In the genomic region with DNA sequence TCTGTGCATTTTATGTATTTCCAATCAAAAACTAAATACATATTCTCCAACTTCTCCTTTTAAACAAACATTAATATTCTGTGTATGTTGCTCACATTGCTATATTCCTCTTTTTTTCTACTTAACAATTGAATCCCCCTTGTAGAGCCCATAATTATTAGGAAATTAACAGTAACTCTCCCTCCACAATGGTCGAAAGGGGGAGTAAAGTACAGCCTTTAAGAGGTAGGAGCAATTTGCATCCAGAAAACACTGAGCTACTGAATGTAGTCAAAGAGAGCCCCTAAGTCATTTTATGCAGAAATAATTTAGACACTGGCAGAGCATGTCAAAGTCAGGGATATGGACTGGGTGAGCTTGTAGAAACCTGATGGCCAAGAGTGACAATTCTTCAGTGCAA, we compare ENCODE assay signal across 15 cellular contexts. TPM values are rescaled to one million over a fixed set of nuclear protein-coding genes. Genes with fewer than 3 reads are reported as not detected.
DNase-seq lines count a peak whose midpoint lies in the region; TF ChIP-seq lines count a peak whose summit lies in the region.
"Had no signal": no experiment of that assay in that cellular context is flagged by ENCODE, and none has a peak within 500 bp of the region (broad histone marks: within the 10 kb centered on the region; RNA-seq: fewer than 3 reads in every experiment).

No MANE protein-coding gene starts in this region.

- no peak overlapping the region for H3K4me3 Mint-ChIP-seq in Caco-2 (ENCODE audit: unreplicated experiment)
- H3K4me3 Mint-ChIP-seq: activated naive CD8-positive, alpha-beta T cell; CD8-positive, alpha-beta T cell had no signal

- peaks cover 6% of the 10 kb centered on the region for H3K36me3 Mint-ChIP-seq in Caco-2 (ENCODE audit: insufficient read depth, unreplicated experiment)
- H3K36me3 Mint-ChIP-seq: activated naive CD8-positive, alpha-beta T cell; CD8-positive, alpha-beta T cell had no signal

- no peaks in the 10 kb centered on the region for H3K9me3 ChIP-seq in Caco-2
- H3K9me3 ChIP-seq: pancreas had no signal

- intact Hi-C loops in Caco-2 (cut with micrococcal nuclease; ENCODE audit: unreplicated experiment): loop anchor here (2.0 kb wide), 1 partner anchor 281 kb away; a partner anchor contains a TSS

- H3K4me1 ChIP-seq in Caco-2: peaks cover 34% of the 10 kb centered on the region

- no peak overlapping the region for H3K4me3 ChIP-seq in AG09309 (ENCODE audit: control insufficient read depth, low read depth, low read length)
- H3K4me3 ChIP-seq in fibroblast of villous mesenchyme (ENCODE audit: low read depth, low read length): no peak overlapping the region
- H3K4me3 ChIP-seq in Caco-2 (ENCODE audit: low read depth, low read length): no peak overlapping the region
- H3K4me3 ChIP-seq: pancreas had no signal

- no peak overlapping the region for H3K27ac Mint-ChIP-seq in Caco-2 (ENCODE audit: unreplicated experiment)
- H3K27ac Mint-ChIP-seq: activated naive CD8-positive, alpha-beta T cell; CD8-positive, alpha-beta T cell had no signal

- H3K4me1 Mint-ChIP-seq in Caco-2 (ENCODE audit: low read depth, unreplicated experiment): peaks cover 43% of the 10 kb centered on the region

- CTCF ChIA-PET in Caco-2 (lab: Charles Lee): interaction anchor here (0.6 to 3.7 kb wide), 7 partner anchors 104 to 290 kb away, joined by 3 to 58 read pairs (median 5); partner anchors contain the start of gene SLC4A8

- BruUV-seq in Caco-2 (replicated peaks; lab: Mats Ljungman, UMichigan): no TSS peak

- no peaks in the 10 kb centered on the region for H3K27me3 Mint-ChIP-seq in Caco-2 (ENCODE audit: insufficient read depth, unreplicated experiment)

- peak; percentile 26 for TF ChIP-seq CTCF in AG09309 (IDR thresholded peaks at IDR 0.05; ENCODE audit: control insufficient read depth, insufficient read depth, low read depth, low read length, missing control alignments)
- TF ChIP-seq CTCF in fibroblast of villous mesenchyme (IDR thresholded peaks at IDR 0.05; ENCODE audit: insufficient read depth, low read depth, low read length): peak; percentile 29
- TF ChIP-seq CTCF in Caco-2 (IDR thresholded peaks at IDR 0.05; ENCODE audit: insufficient read depth in 1 of 2, low read depth in 1 of 2, low read length in 1 of 2, severe bottlenecking in 1 of 2, unreplicated experiment in 1 of 2): peak in 1 of 2 experiments; percentile 23

- no peaks in the 10 kb centered on the region for H3K27me3 ChIP-seq in Caco-2 (replicated peaks; ENCODE audit: control insufficient read depth, insufficient read depth, low read length)

- no peaks in the 10 kb centered on the region for H3K36me3 ChIP-seq in Caco-2 (ENCODE audit: control insufficient read depth, insufficient read depth, low read length)
- H3K36me3 ChIP-seq: pancreas had no signal

- no peak for DNase-seq in AG09309 (ENCODE audit: low read depth)
- peak; percentile 32 for DNase-seq in HCEC 1CT
- DNase-seq in SHP77 treated with DMSO at 0.1 percent for 48 hours (lab: John Stamatoyannopoulos, UW): peak; percentile 44
- peak; percentile 25 for DNase-seq in fibroblast of villous mesenchyme (ENCODE audit: low read depth)
- no peak for DNase-seq in KG1 (lab: John Stamatoyannopoulos, UW)
- DNase-seq in RPMI8226: no peak
- no peak for DNase-seq in Caco-2
- DNase-seq in OCI-M2 (lab: John Stamatoyannopoulos, UW; ENCODE audit: unreplicated experiment): no peak
- DNase-seq: activated CD4-positive, alpha-beta T cell treated with anti-CD3 and anti-CD28 coated beads, Interleukin-2, amount 50 U/mL, for 48 hours; CD8-positive, alpha-beta T cell; kidney glomerular epithelial cell; NCI-H226; pancreas; stimulated activated CD4-positive, alpha-beta T cell treated with anti-CD3 and anti-CD28 coated beads, Interleukin-2, amount 100 ng/mL, for 24 hours had no signal

- H3K9me3 Mint-ChIP-seq in Caco-2 (ENCODE audit: unreplicated experiment): no peaks in the 10 kb centered on the region
- H3K9me3 Mint-ChIP-seq: CD8-positive, alpha-beta T cell had no signal

- POLR2A ChIA-PET in Caco-2 (lab: Charles Lee): interaction anchor here (0.6 kb wide), 1 partner anchor 55 kb away, joined by 3 read pairs; no protein-coding TSS in a partner anchor

RNA-seq across cellular contexts. Expression of gene SCN8A, which starts 57.2 kb away (rescaled TPM):
- total RNA-seq in fibroblast of villous mesenchyme (23.5 and 33.7 TPM in 2 replicates), Caco-2 (2022) (14.7 and 16.5 TPM in 2 replicates)

Comparison
In these comparisons a context has a peak if more than half of its experiments do, and no peak if none do; other contexts are left out.
1. DNase-seq: peak in HCEC 1CT (single experiment), SHP77 treated with DMSO at 0.1 percent for 48 hours (single experiment) and fibroblast of villous mesenchyme (single experiment); none in AG09309 (single experiment), KG1 (single experiment), RPMI8226 (single experiment), Caco-2 (0 of 2) and OCI-M2 (single experiment).